In genomic region chr3:116034071-116034470, GRCh38 we compare ENCODE assay signal across 17 cellular contexts.
DNase-seq lines count a peak whose midpoint lies in the region; ATAC-seq, FAIRE-seq and TF ChIP-seq lines count a peak whose summit lies in the region.
"Had no signal": no experiment of that assay in that cellular context is flagged by ENCODE, and none has a peak within 500 bp of the region (broad histone marks: within the 10 kb centered on the region; RNA-seq: fewer than 3 reads in every experiment).

No MANE protein-coding gene starts in this region.

- H3K27ac ChIP-seq in temporal lobe (ENCODE audit: low read depth, low read length) (peak overlapping the region; percentile 13), esophagus squamous epithelium (no peak overlapping the region)
- H3K27ac ChIP-seq: SJCRH30 had no signal

- peaks cover 0 to 9% (median 4%) of the 10 kb centered on the region in 3 donors for H3K4me1 ChIP-seq in esophagus squamous epithelium

- no peaks in the 10 kb centered on the region for H3K27me3 ChIP-seq in esophagus squamous epithelium
- H3K27me3 ChIP-seq: SJCRH30 had no signal

- H3K36me3 ChIP-seq in esophagus squamous epithelium: no peaks in the 10 kb centered on the region
- H3K36me3 ChIP-seq: SJCRH30 had no signal

- FAIRE-seq in GM18507 (lab: Jason Lieb, UNC): peak; percentile 5
- FAIRE-seq: HTR-8/SVneo had no signal

- no peak for TF ChIP-seq POLR2A in esophagus squamous epithelium (IDR thresholded peaks at IDR 0.05)

- WGBS in esophagus squamous epithelium, 2 donors: 76 to 81% methylated on average over 2 of the region's 2 CpGs

- H3K4me3 ChIP-seq in esophagus squamous epithelium: no peak overlapping the region
- H3K4me3 ChIP-seq: SJCRH30 had no signal

- ATAC-seq in GM19351 (IDR thresholded peaks at IDR 0.05; ENCODE audit: unreplicated experiment): no peak
- no peak for ATAC-seq in GM18870 (IDR thresholded peaks at IDR 0.05; ENCODE audit: unreplicated experiment)

- no peak for TF ChIP-seq CTCF in esophagus squamous epithelium (IDR thresholded peaks at IDR 0.05)

- DNase-seq in GM18507 (ENCODE audit: extremely low spot score, insufficient read length, low read depth) (no peak), NCI-H524 treated with DMSO at 0.1 percent for 48 hours (lab: John Stamatoyannopoulos, UW) (peak; percentile 78), cerebellum (ENCODE audit: low spot score) (peak; percentile 62), esophagus squamous epithelium (lab: John Stamatoyannopoulos, UW) (no peak)
- DNase-seq: ACHN, AML-193, DND-41, HCEC 1CT, Karpas-422, NCI-H1417 treated with DMSO at 0.1 percent for 48 hours, NCI-H2029 treated with DMSO at 0.1 percent for 48 hours, NCI-H774 had no signal

- no peaks in the 10 kb centered on the region for H3K9me3 ChIP-seq in esophagus squamous epithelium
- H3K9me3 ChIP-seq: SJCRH30 had no signal

- intact Hi-C loops in esophagus squamous epithelium (cut with DNase I): no loop called here

Comparison
In these comparisons a context has a peak if more than half of its experiments do, and no peak if none do; other contexts are left out.
1. DNase-seq: peak in NCI-H524 treated with DMSO at 0.1 percent for 48 hours (single experiment) and cerebellum (single experiment); none in GM18507 (single experiment) and esophagus squamous epithelium (single experiment).